In genomic region chr19:12840091-12841079, GRCh38 we compare ENCODE assay signal across 9 cellular contexts. TPM values are rescaled to one million over a fixed set of nuclear protein-coding genes. Genes with fewer than 3 reads are reported as not detected.
A peak's percentile ranks its signal among the peaks of the same experiment; 100 is the strongest.
DNase-seq lines count a peak whose midpoint lies in the region; ATAC-seq, FAIRE-seq and TF ChIP-seq lines count a peak whose summit lies in the region.
"Had no signal": no experiment of that assay in that cellular context is flagged by ENCODE, and none has a peak within 500 bp of the region (broad histone marks: within the 10 kb centered on the region; RNA-seq: fewer than 3 reads in every experiment).

No MANE protein-coding gene starts in this region.

- in situ Hi-C loops in HepG2 (cut with HindIII; ENCODE audit: extremely low pct_ligation_motif_present, low pct_unique_long_range_greater_than_20kb) = no loop called here

- POLR2A ChIA-PET in HepG2 (lab: Yijun Ruan, JAX) = no interaction called here

- ATAC-seq in RWPE2 (ENCODE audit: low read depth) (peak; percentile 78), HepG2 (no peak), GM18867 (IDR thresholded peaks at IDR 0.05; ENCODE audit: unreplicated experiment) (no peak)

- TF ChIP-seq RAD21 in HepG2 (CRISPR knock-in tag; IDR thresholded peaks at IDR 0.05) = no peak

- no peaks in the 10 kb centered on the region for H3K79me2 ChIP-seq in HepG2 (ENCODE audit: insufficient read depth, low read length)

- intact Hi-C loops in HepG2 (cut with micrococcal nuclease; ENCODE audit: unreplicated experiment) = no loop called here
- intact Hi-C loops in thyroid gland (cut with DNase I) = loop anchor here (10.0 kb wide), 2 partner anchors 166 to 276 kb away; no protein-coding TSS in a partner anchor

- no peaks in the 10 kb centered on the region for H4K20me1 ChIP-seq in HepG2 (ENCODE audit: insufficient read depth, low read length)

- H3K9me3 ChIP-seq in BE2C = no peaks in the 10 kb centered on the region
- H3K9me3 ChIP-seq in RWPE2 (ENCODE audit: severe bottlenecking) = no peaks in the 10 kb centered on the region
- no peaks in the 10 kb centered on the region for H3K9me3 ChIP-seq in HepG2 (ENCODE audit: low read length)
- H3K9me3 ChIP-seq in thyroid gland = no peaks in the 10 kb centered on the region

- no peak overlapping the region for H2AFZ ChIP-seq in HepG2 (ENCODE audit: low read length)

- H3K36me3 ChIP-seq in BE2C = peaks cover 10% of the 10 kb centered on the region; the same call in 1 of the 2 replicates
- no peaks in the 10 kb centered on the region for H3K36me3 ChIP-seq in RWPE2 (ENCODE audit: low read depth)
- no peaks in the 10 kb centered on the region for H3K36me3 ChIP-seq in HepG2 (replicated peaks in 1 of 2; ENCODE audit: control insufficient read depth in 1 of 2, insufficient read depth in 2 of 2, low read length in 2 of 2)
- no peaks in the 10 kb centered on the region for H3K36me3 ChIP-seq in thyroid gland

- no TSS peak for BruUV-seq in HepG2 (replicated peaks; lab: Mats Ljungman, UMichigan)

- CTCF ChIA-PET in HepG2 (lab: Yijun Ruan, JAX; ENCODE audit: low intra/inter-chr PET ratio, low total read pairs) = no interaction called here

- peak; percentile 41 for FAIRE-seq in H54 (lab: Jason Lieb, UNC)
- no peak for FAIRE-seq in HepG2 (lab: Jason Lieb, UNC)

- no peak for TF ChIP-seq POLR2A in H54 (IDR thresholded peaks at IDR 0.05; ENCODE audit: low read depth, low read length)
- no peak for TF ChIP-seq POLR2A in HepG2 (IDR thresholded peaks at IDR 0.05; ENCODE audit: insufficient read depth in 1 of 2, low read depth in 2 of 2, low read length in 2 of 2)
- no peak for TF ChIP-seq POLR2A in thyroid gland (IDR thresholded peaks at IDR 0.05)

- TF ChIP-seq EP300 in HepG2 (IDR thresholded peaks at IDR 0.05; ENCODE audit: low read depth in 2 of 2, low read length in 2 of 2) (no peak), HepG2 (CRISPR knock-in tag; IDR thresholded peaks at IDR 0.05; ENCODE audit: borderline replicate concordance) (no peak)

- no peaks in the 10 kb centered on the region for H3K27me3 ChIP-seq in BE2C
- peaks cover 49% of the 10 kb centered on the region for H3K27me3 ChIP-seq in RWPE2 (ENCODE audit: insufficient read depth, poor library complexity, severe bottlenecking)
- H3K27me3 ChIP-seq in HepG2 (ENCODE audit: control insufficient read depth in 1 of 2, insufficient read depth in 2 of 2, low read length in 2 of 2) = no peaks in the 10 kb centered on the region; a peak in 1 of 5 replicates
- H3K27me3 ChIP-seq in thyroid gland = peaks cover 40% of the 10 kb centered on the region

- 59% methylated on average over 43 of the region's 43 CpGs for WGBS in HepG2 (ENCODE audit: low lambda C conversion rate)
- 22 to 27% methylated on average over 41 to 43 of the region's 43 CpGs for WGBS in thyroid gland, 2 donors

- TF ChIP-seq CTCF in BE2C (IDR thresholded peaks at IDR 0.05; ENCODE audit: low read depth, low read length) = no peak
- TF ChIP-seq CTCF in RWPE2 (IDR thresholded peaks at IDR 0.05; ENCODE audit: poor library complexity, severe bottlenecking) = no peak
- TF ChIP-seq CTCF in HepG2 (CRISPR knock-in tag; IDR thresholded peaks at IDR 0.05) = no peak
- no peak for TF ChIP-seq CTCF in thyroid gland (IDR thresholded peaks at IDR 0.05)

- DNase-seq in BE2C (peak; percentile 98), H54 (ENCODE audit: insufficient read length, low spot score) (peak; percentile 66), RWPE2 (ENCODE audit: low spot score) (peak; percentile 94), cerebellar cortex (ENCODE audit: low spot score) (peak; percentile 91), HepG2 (ENCODE audit: low spot score) (no peak), thyroid gland (peak; percentile 28 to 39), NOMO-1 treated with dmso at 0.1 percent for 144 hours (lab: John Stamatoyannopoulos, UW; ENCODE audit: unreplicated experiment) (no peak)

- H3K4me3 ChIP-seq in BE2C (ENCODE audit: low read depth, low read length) (peak overlapping the region; percentile 58), RWPE2 (ENCODE audit: severe bottlenecking) (peak overlapping the region; percentile 34), HepG2 (replicated peaks in 1 of 3; ENCODE audit: insufficient read depth in 1 of 3, low read depth in 2 of 3, low read length in 3 of 3) (peak overlapping the region in 1 of 3 experiments; percentile 26; a peak in 1 of 6 replicates), thyroid gland (replicated peaks in 1 of 3) (no peak overlapping the region)

- H3K9ac ChIP-seq in HepG2 (ENCODE audit: insufficient read depth, low read depth, low read length) = no peak overlapping the region

- H3K27ac ChIP-seq in RWPE2 (ENCODE audit: poor library complexity, severe bottlenecking) = peak overlapping the region; percentile 10
- H3K27ac ChIP-seq in HepG2 (ENCODE audit: extremely low read length, insufficient read depth, low read length) = no peak overlapping the region
- H3K27ac ChIP-seq in thyroid gland = no peak overlapping the region

- H3K4me1 ChIP-seq in BE2C (peaks cover 16% of the 10 kb centered on the region), RWPE2 (ENCODE audit: insufficient read depth, poor library complexity, severe bottlenecking) (no peaks in the 10 kb centered on the region), HepG2 (ENCODE audit: insufficient read depth, low read length) (peaks cover 28% of the 10 kb centered on the region), thyroid gland (peaks cover 6 to 9% of the 10 kb centered on the region in 2 donors)

- H3K4me2 ChIP-seq in HepG2 (ENCODE audit: low read depth, low read length) = 0 out of 2 replicates have a peak overlapping the region, but pooled peaks have one; percentile 10

RNA-seq across cellular contexts. Expression of gene MAST1, which starts 2.1 kb away (rescaled TPM):
- 66.7 TPM for polyA plus RNA-seq in BE2C (2012; ENCODE audit: insufficient read depth, insufficient read length, low read depth)
- 0.27 and 0.73 TPM in 2 replicates for total RNA-seq in HepG2 (2016; rRNA removed; fragmentation: Illumina TruSeq; extraction: Trizol)
- total RNA-seq in HepG2 (2016; cell fraction: cytosol; rRNA removed; fragmentation: Illumina TruSeq; extraction: Trizol; ENCODE audit: low read depth) = 1.2 and 1.3 TPM in 2 replicates
- total RNA-seq in HepG2 (2016; cell fraction: insoluble cytoplasmic fraction; rRNA removed; fragmentation: Illumina TruSeq; extraction: Trizol) = 1.1 and 1.5 TPM in 2 replicates
- total RNA-seq in HepG2 (2016; cell fraction: membrane; rRNA removed; fragmentation: Illumina TruSeq; extraction: Trizol) = 1.4 and 1.8 TPM in 2 replicates
- 1.3 and 1.9 TPM in 2 replicates for total RNA-seq in HepG2 (2016; cell fraction: nucleus; rRNA removed; fragmentation: Illumina TruSeq; extraction: Trizol)
- polyA plus RNA-seq in HepG2 (2011; rRNA removed) = 4.7 and 5.6 TPM in 2 replicates
- polyA plus RNA-seq in HepG2 (2011; cell fraction: cytosol; rRNA removed) = 2.8 and 3.5 TPM in 2 replicates
- polyA plus RNA-seq in HepG2 (2011; cell fraction: nucleus; rRNA removed) = 27.4 and 28.9 TPM in 2 replicates
- polyA plus RNA-seq in HepG2 (2012) = 4.1 and 5.1 TPM in 2 replicates
- 3.5 and 3.6 TPM in 2 replicates for polyA plus RNA-seq in HepG2 (2016; cell fraction: cytosol; fragmentation: Illumina TruSeq; extraction: Trizol; ENCODE audit: low read depth)
- 1.2 and 1.3 TPM in 2 replicates for polyA plus RNA-seq in HepG2 (2016; cell fraction: insoluble cytoplasmic fraction; fragmentation: Illumina TruSeq; extraction: Trizol; ENCODE audit: low read depth)
- polyA plus RNA-seq in HepG2 (2016; cell fraction: membrane; fragmentation: Illumina TruSeq; extraction: Trizol; ENCODE audit: low read depth) = 3.2 and 3.3 TPM in 2 replicates
- 3.9 and 5.3 TPM in 2 replicates for polyA plus RNA-seq in HepG2 (2016; cell fraction: nucleus; fragmentation: Illumina TruSeq; extraction: Trizol; ENCODE audit: insufficient read depth, low read depth)
- 2.4 and 8.0 TPM in 2 replicates for polyA minus RNA-seq in HepG2 (2011; rRNA and poly(A)+ RNA removed; ENCODE audit: low replicate concordance)
- 1.8 and 2.2 TPM in 2 replicates for polyA minus RNA-seq in HepG2 (2011; cell fraction: cytosol; rRNA and poly(A)+ RNA removed)
- 2.4 and 2.7 TPM in 2 replicates for polyA minus RNA-seq in HepG2 (2011; cell fraction: nucleus; rRNA and poly(A)+ RNA removed)
- total RNA-seq in thyroid gland = under 1 TPM in 1 of 4 donors, not detected in 3; 0.56 TPM
- total RNA-seq: myocyte had no signal

RNA-seq across cellular contexts. Expression of gene RTBDN, which starts 6.0 kb away (rescaled TPM):
- 2.2 TPM for polyA plus RNA-seq in BE2C (2012; ENCODE audit: insufficient read depth, insufficient read length, low read depth)
- 0.27 TPM in 1 of 2 replicates, not detected in the other for total RNA-seq in HepG2 (2016; rRNA removed; fragmentation: Illumina TruSeq; extraction: Trizol)
- total RNA-seq in HepG2 (2016; cell fraction: cytosol; rRNA removed; fragmentation: Illumina TruSeq; extraction: Trizol; ENCODE audit: low read depth) = not detected in 2 replicates
- 0.17 TPM in 1 of 2 replicates, not detected in the other for total RNA-seq in HepG2 (2016; cell fraction: insoluble cytoplasmic fraction; rRNA removed; fragmentation: Illumina TruSeq; extraction: Trizol)
- not detected in 2 replicates for total RNA-seq in HepG2 (2016; cell fraction: membrane; rRNA removed; fragmentation: Illumina TruSeq; extraction: Trizol)
- total RNA-seq in HepG2 (2016; cell fraction: nucleus; rRNA removed; fragmentation: Illumina TruSeq; extraction: Trizol) = not detected in 2 replicates
- 0.35 and 0.48 TPM in 2 replicates for polyA plus RNA-seq in HepG2 (2011; rRNA removed)
- 0.52 and 0.71 TPM in 2 replicates for polyA plus RNA-seq in HepG2 (2011; cell fraction: cytosol; rRNA removed)
- 0.57 and 0.59 TPM in 2 replicates for polyA plus RNA-seq in HepG2 (2011; cell fraction: nucleus; rRNA removed)
- 1.1 and 1.8 TPM in 2 replicates for polyA plus RNA-seq in HepG2 (2012)
- polyA plus RNA-seq in HepG2 (2016; cell fraction: cytosol; fragmentation: Illumina TruSeq; extraction: Trizol; ENCODE audit: low read depth) = 0.18 TPM in 1 of 2 replicates, not detected in the other
- polyA plus RNA-seq in HepG2 (2016; cell fraction: insoluble cytoplasmic fraction; fragmentation: Illumina TruSeq; extraction: Trizol; ENCODE audit: low read depth) = not detected in 2 replicates
- polyA plus RNA-seq in HepG2 (2016; cell fraction: membrane; fragmentation: Illumina TruSeq; extraction: Trizol; ENCODE audit: low read depth) = 0.15 TPM in 1 of 2 replicates, not detected in the other
- 0.49 TPM in 1 of 2 replicates, not detected in the other for polyA plus RNA-seq in HepG2 (2016; cell fraction: nucleus; fragmentation: Illumina TruSeq; extraction: Trizol; ENCODE audit: insufficient read depth, low read depth)
- 0.12 and 0.44 TPM in 2 replicates for polyA minus RNA-seq in HepG2 (2011; rRNA and poly(A)+ RNA removed; ENCODE audit: low replicate concordance)
- not detected in 2 replicates for polyA minus RNA-seq in HepG2 (2011; cell fraction: cytosol; rRNA and poly(A)+ RNA removed)
- polyA minus RNA-seq in HepG2 (2011; cell fraction: nucleus; rRNA and poly(A)+ RNA removed) = not detected in 2 replicates
- not detected for total RNA-seq in thyroid gland
- total RNA-seq: myocyte had no signal

RNA-seq across cellular contexts. Expression of gene RNASEH2A, which starts 34.0 kb away (rescaled TPM):
- 50.9 TPM for polyA plus RNA-seq in BE2C (2012; ENCODE audit: insufficient read depth, insufficient read length, low read depth)
- total RNA-seq in HepG2 (2016; rRNA removed; fragmentation: Illumina TruSeq; extraction: Trizol) = 35.8 and 44.0 TPM in 2 replicates
- 9.6 and 10.1 TPM in 2 replicates for total RNA-seq in HepG2 (2016; cell fraction: cytosol; rRNA removed; fragmentation: Illumina TruSeq; extraction: Trizol; ENCODE audit: low read depth)
- 42.1 and 45.3 TPM in 2 replicates for total RNA-seq in HepG2 (2016; cell fraction: insoluble cytoplasmic fraction; rRNA removed; fragmentation: Illumina TruSeq; extraction: Trizol)
- 6.9 and 12.1 TPM in 2 replicates for total RNA-seq in HepG2 (2016; cell fraction: membrane; rRNA removed; fragmentation: Illumina TruSeq; extraction: Trizol)
- 16.9 and 20.6 TPM in 2 replicates for total RNA-seq in HepG2 (2016; cell fraction: nucleus; rRNA removed; fragmentation: Illumina TruSeq; extraction: Trizol)
- polyA plus RNA-seq in HepG2 (2011; rRNA removed) = 18.4 and 25.1 TPM in 2 replicates
- polyA plus RNA-seq in HepG2 (2011; cell fraction: cytosol; rRNA removed) = 29.0 and 49.3 TPM in 2 replicates
- polyA plus RNA-seq in HepG2 (2011; cell fraction: nucleus; rRNA removed) = 16.5 and 17.7 TPM in 2 replicates
- polyA plus RNA-seq in HepG2 (2012) = 14.7 and 18.3 TPM in 2 replicates
- 11.8 and 12.6 TPM in 2 replicates for polyA plus RNA-seq in HepG2 (2016; cell fraction: cytosol; fragmentation: Illumina TruSeq; extraction: Trizol; ENCODE audit: low read depth)
- 51.0 and 52.7 TPM in 2 replicates for polyA plus RNA-seq in HepG2 (2016; cell fraction: insoluble cytoplasmic fraction; fragmentation: Illumina TruSeq; extraction: Trizol; ENCODE audit: low read depth)
- 9.0 and 9.3 TPM in 2 replicates for polyA plus RNA-seq in HepG2 (2016; cell fraction: membrane; fragmentation: Illumina TruSeq; extraction: Trizol; ENCODE audit: low read depth)
- polyA plus RNA-seq in HepG2 (2016; cell fraction: nucleus; fragmentation: Illumina TruSeq; extraction: Trizol; ENCODE audit: insufficient read depth, low read depth) = 31.7 and 33.2 TPM in 2 replicates
- polyA minus RNA-seq in HepG2 (2011; rRNA and poly(A)+ RNA removed; ENCODE audit: low replicate concordance) = 44.4 and 185 TPM in 2 replicates
- polyA minus RNA-seq in HepG2 (2011; cell fraction: cytosol; rRNA and poly(A)+ RNA removed) = 18.6 and 30.1 TPM in 2 replicates
- polyA minus RNA-seq in HepG2 (2011; cell fraction: nucleus; rRNA and poly(A)+ RNA removed) = 8.7 and 11.3 TPM in 2 replicates
- 10 to 100 TPM in 1 of 4 donors, 1 to 10 TPM in 3; 1.5 to 11.8 (median 5.4) TPM for total RNA-seq in thyroid gland

RNA-seq across cellular contexts. Expression of gene THSD8, which starts 38.5 kb away (rescaled TPM):
- polyA plus RNA-seq in BE2C (2012; ENCODE audit: insufficient read depth, insufficient read length, low read depth) = 12.4 TPM
- total RNA-seq in HepG2 (2016; rRNA removed; fragmentation: Illumina TruSeq; extraction: Trizol) = 14.9 and 23.5 TPM in 2 replicates
- total RNA-seq in HepG2 (2016; cell fraction: cytosol; rRNA removed; fragmentation: Illumina TruSeq; extraction: Trizol; ENCODE audit: low read depth) = not detected in 2 replicates
- total RNA-seq in HepG2 (2016; cell fraction: insoluble cytoplasmic fraction; rRNA removed; fragmentation: Illumina TruSeq; extraction: Trizol) = 11.9 and 20.6 TPM in 2 replicates
- 2.6 and 4.1 TPM in 2 replicates for total RNA-seq in HepG2 (2016; cell fraction: membrane; rRNA removed; fragmentation: Illumina TruSeq; extraction: Trizol)
- 1.9 and 3.1 TPM in 2 replicates for total RNA-seq in HepG2 (2016; cell fraction: nucleus; rRNA removed; fragmentation: Illumina TruSeq; extraction: Trizol)
- polyA plus RNA-seq in HepG2 (2011; rRNA removed) = 4.8 and 5.2 TPM in 2 replicates
- 1.3 TPM in 1 of 2 replicates, not detected in the other for polyA plus RNA-seq in HepG2 (2011; cell fraction: cytosol; rRNA removed)
- not detected in 2 replicates for polyA plus RNA-seq in HepG2 (2011; cell fraction: nucleus; rRNA removed)
- 2.7 and 6.2 TPM in 2 replicates for polyA plus RNA-seq in HepG2 (2012)
- polyA plus RNA-seq in HepG2 (2016; cell fraction: cytosol; fragmentation: Illumina TruSeq; extraction: Trizol; ENCODE audit: low read depth) = 2.4 and 2.9 TPM in 2 replicates
- polyA plus RNA-seq in HepG2 (2016; cell fraction: insoluble cytoplasmic fraction; fragmentation: Illumina TruSeq; extraction: Trizol; ENCODE audit: low read depth) = 29.9 and 31.8 TPM in 2 replicates
- 4.8 and 5.8 TPM in 2 replicates for polyA plus RNA-seq in HepG2 (2016; cell fraction: membrane; fragmentation: Illumina TruSeq; extraction: Trizol; ENCODE audit: low read depth)
- polyA plus RNA-seq in HepG2 (2016; cell fraction: nucleus; fragmentation: Illumina TruSeq; extraction: Trizol; ENCODE audit: insufficient read depth, low read depth) = 4.4 and 8.0 TPM in 2 replicates
- 1.1 and 55.0 TPM in 2 replicates for polyA minus RNA-seq in HepG2 (2011; rRNA and poly(A)+ RNA removed; ENCODE audit: low replicate concordance)
- polyA minus RNA-seq in HepG2 (2011; cell fraction: cytosol; rRNA and poly(A)+ RNA removed) = not detected in 2 replicates
- not detected in 2 replicates for polyA minus RNA-seq in HepG2 (2011; cell fraction: nucleus; rRNA and poly(A)+ RNA removed)
- total RNA-seq in thyroid gland = under 1 TPM in 1 of 4 donors, not detected in 3; 0.67 TPM
- total RNA-seq: myocyte had no signal

RNA-seq across cellular contexts. Expression of gene PRDX2, which starts 38.8 kb away (rescaled TPM):
- 872 TPM for polyA plus RNA-seq in BE2C (2012; ENCODE audit: insufficient read depth, insufficient read length, low read depth)
- total RNA-seq in HepG2 (2016; rRNA removed; fragmentation: Illumina TruSeq; extraction: Trizol) (381 and 425 TPM in 2 replicates), thyroid gland (100 to 1,000 TPM; 166 to 496 (median 328) TPM)
- 76.3 and 78.7 TPM in 2 replicates for total RNA-seq in HepG2 (2016; cell fraction: cytosol; rRNA removed; fragmentation: Illumina TruSeq; extraction: Trizol; ENCODE audit: low read depth)
- 372 and 392 TPM in 2 replicates for total RNA-seq in HepG2 (2016; cell fraction: insoluble cytoplasmic fraction; rRNA removed; fragmentation: Illumina TruSeq; extraction: Trizol)
- 80.0 and 92.1 TPM in 2 replicates for total RNA-seq in HepG2 (2016; cell fraction: membrane; rRNA removed; fragmentation: Illumina TruSeq; extraction: Trizol)
- total RNA-seq in HepG2 (2016; cell fraction: nucleus; rRNA removed; fragmentation: Illumina TruSeq; extraction: Trizol) = 155 and 156 TPM in 2 replicates
- polyA plus RNA-seq in HepG2 (2011; rRNA removed) = 218 and 238 TPM in 2 replicates
- 353 and 456 TPM in 2 replicates for polyA plus RNA-seq in HepG2 (2011; cell fraction: cytosol; rRNA removed)
- polyA plus RNA-seq in HepG2 (2011; cell fraction: nucleus; rRNA removed) = 218 and 223 TPM in 2 replicates
- polyA plus RNA-seq in HepG2 (2012) = 295 and 301 TPM in 2 replicates
- 101 and 108 TPM in 2 replicates for polyA plus RNA-seq in HepG2 (2016; cell fraction: cytosol; fragmentation: Illumina TruSeq; extraction: Trizol; ENCODE audit: low read depth)
- 447 and 526 TPM in 2 replicates for polyA plus RNA-seq in HepG2 (2016; cell fraction: insoluble cytoplasmic fraction; fragmentation: Illumina TruSeq; extraction: Trizol; ENCODE audit: low read depth)
- 92.7 and 94.2 TPM in 2 replicates for polyA plus RNA-seq in HepG2 (2016; cell fraction: membrane; fragmentation: Illumina TruSeq; extraction: Trizol; ENCODE audit: low read depth)
- 277 and 282 TPM in 2 replicates for polyA plus RNA-seq in HepG2 (2016; cell fraction: nucleus; fragmentation: Illumina TruSeq; extraction: Trizol; ENCODE audit: insufficient read depth, low read depth)
- 319 and 512 TPM in 2 replicates for polyA minus RNA-seq in HepG2 (2011; rRNA and poly(A)+ RNA removed; ENCODE audit: low replicate concordance)
- 147 and 189 TPM in 2 replicates for polyA minus RNA-seq in HepG2 (2011; cell fraction: cytosol; rRNA and poly(A)+ RNA removed)
- polyA minus RNA-seq in HepG2 (2011; cell fraction: nucleus; rRNA and poly(A)+ RNA removed) = 44.4 and 48.2 TPM in 2 replicates

Comparison
In these comparisons a context has a peak if more than half of its experiments do, and no peak if none do; other contexts are left out.
1. DNase-seq: peak in BE2C (single experiment), H54 (single experiment), RWPE2 (single experiment), cerebellar cortex (single experiment) and thyroid gland (2 of 2); none in HepG2 (single experiment) and NOMO-1 treated with dmso at 0.1 percent for 144 hours (single experiment).
2. H3K4me3 ChIP-seq: peak in BE2C (single experiment) and RWPE2 (single experiment); none in thyroid gland (0 of 3).